In genomic region chr2:122596541-122596940, GRCh38 we compare ENCODE assay signal across 7 cellular contexts.
"Had no signal": no experiment of that assay in that cellular context is flagged by ENCODE, and none has a peak within 500 bp of the region (broad histone marks: within the 10 kb centered on the region; RNA-seq: fewer than 3 reads in every experiment).

No MANE protein-coding gene starts in this region.

- H3K9me3 ChIP-seq: HAP-1 had no signal

- H3K27ac Mint-ChIP-seq: GM23338, HFFc6, IgD-negative memory B cell had no signal

- H3K36me3 Mint-ChIP-seq: IgD-negative memory B cell had no signal

- DNase-seq: HFFc6 had no signal

- H3K27me3 Mint-ChIP-seq: IgD-negative memory B cell had no signal

- H3K4me3 Mint-ChIP-seq: GM23338, HFFc6, IgD-negative memory B cell had no signal

- H3K9me3 Mint-ChIP-seq: GM23338 had no signal

- ATAC-seq: GM23338, HCT116, HepG2 had no signal

- H3K4me2 ChIP-seq: GM23338 had no signal

- H2AFZ ChIP-seq: GM23338 had no signal

- H3K27ac ChIP-seq: HL-60 had no signal

- H3K4me1 Mint-ChIP-seq: GM23338, IgD-negative memory B cell had no signal
